In the genomic region with DNA sequence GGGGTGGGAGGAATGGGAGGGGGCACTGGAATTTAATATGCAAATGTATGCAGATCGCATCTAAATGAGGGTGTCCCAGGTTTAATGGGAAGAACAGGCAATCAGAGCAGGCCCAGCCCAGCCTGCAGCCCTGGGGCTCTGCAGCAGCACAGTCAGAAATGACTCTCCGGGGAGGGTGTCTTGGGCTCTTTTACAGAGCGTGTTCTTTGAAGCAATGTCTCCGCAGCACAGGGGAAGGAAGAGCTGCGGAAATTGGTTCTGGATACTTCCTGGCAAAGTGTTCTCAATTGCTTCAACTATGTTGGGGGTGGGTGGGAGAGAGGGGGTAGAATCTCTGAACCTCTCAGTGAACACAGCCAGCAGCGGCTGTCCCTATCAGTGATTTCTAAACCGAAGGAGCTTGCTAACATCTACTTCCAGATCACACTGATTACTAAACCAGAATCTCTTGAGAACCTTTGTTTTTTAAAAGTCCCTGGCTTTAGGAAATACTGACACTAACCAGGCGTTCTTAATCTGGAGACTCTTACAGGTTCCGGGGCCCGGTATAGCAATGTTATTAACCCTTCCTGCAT, we compare ENCODE assay signal across 19 cellular contexts. TPM values are rescaled to one million over a fixed set of nuclear protein-coding genes. Genes with fewer than 3 reads are reported as not detected.
DNase-seq lines count a peak whose midpoint lies in the region; ATAC-seq and TF ChIP-seq lines count a peak whose summit lies in the region.
"Had no signal": no experiment of that assay in that cellular context is flagged by ENCODE, and none has a peak within 500 bp of the region (broad histone marks: within the 10 kb centered on the region; RNA-seq: fewer than 3 reads in every experiment).

No MANE protein-coding gene starts in this region.

- H3K27me3 ChIP-seq in Loucy (ENCODE audit: insufficient read depth, low read length, poor library complexity, severe bottlenecking): no peaks in the 10 kb centered on the region
- H3K27me3 ChIP-seq in endodermal cell (ENCODE audit: control insufficient read depth, insufficient read depth, low read length, poor library complexity, severe bottlenecking): no peaks in the 10 kb centered on the region
- H3K27me3 ChIP-seq in smooth muscle cell (ENCODE audit: low read depth): no peaks in the 10 kb centered on the region
- H3K27me3 ChIP-seq in adrenal gland: peaks cover 22% of the 10 kb centered on the region

- no peak for ATAC-seq in HG02623 (IDR thresholded peaks at IDR 0.05; ENCODE audit: unreplicated experiment)
- ATAC-seq: left lung had no signal

- no peaks in the 10 kb centered on the region for H3K36me3 ChIP-seq in Loucy (ENCODE audit: insufficient read depth, low read length)
- no peaks in the 10 kb centered on the region for H3K36me3 ChIP-seq in endodermal cell (ENCODE audit: control insufficient read depth, insufficient read depth, low read length)
- no peaks in the 10 kb centered on the region for H3K36me3 ChIP-seq in smooth muscle cell (ENCODE audit: low read depth)
- H3K36me3 ChIP-seq in adrenal gland (replicated peaks in 1 of 2): no peaks in the 10 kb centered on the region
- H3K36me3 ChIP-seq: brain microvascular endothelial cell, left lung, tibial nerve had no signal

- H3K9me2 ChIP-seq in Loucy (replicated peaks; ENCODE audit: low read depth, low read length): no peaks in the 10 kb centered on the region

- H4K20me1 ChIP-seq in Loucy (ENCODE audit: insufficient read depth, low read length, poor library complexity, severe bottlenecking) (no peaks in the 10 kb centered on the region), smooth muscle cell (ENCODE audit: low read depth) (no peaks in the 10 kb centered on the region)

- intact Hi-C loops in activated naive CD4-positive, alpha-beta T cell treated with anti-CD3 and anti-CD28 coated beads for 36 hours (cut with micrococcal nuclease): loop anchor here (1.0 kb wide), 2 partner anchors 8 to 406 kb away; partner anchors contain the start of genes ELMO2 and MMP9
- intact Hi-C loops in adrenal gland (cut with DNase I): no loop called here

- DNase-seq in activated naive CD4-positive, alpha-beta T cell treated with anti-CD3 and anti-CD28 coated beads for 36 hours: peak; percentile 64
- no peak for DNase-seq in activated naive CD4-positive, alpha-beta T cell treated with anti-CD3 and anti-CD28 coated beads, Interleukin-2, amount 50 U/mL, for 16 hours
- peak; percentile 70 for DNase-seq in endodermal cell
- no peak for DNase-seq in smooth muscle cell (lab: John Stamatoyannopoulos, UW; ENCODE audit: unreplicated experiment)
- DNase-seq in adrenal gland: no peak
- no peak for DNase-seq in DMS 273 treated with DMSO at 0.1 percent for 48 hours (lab: John Stamatoyannopoulos, UW)
- DNase-seq: brain microvascular endothelial cell; DMS153; effector CD4-positive, alpha-beta T cell; left lung; naive B cell; NCI-H2029; NCI-H526 treated with DMSO at 0.1 percent for 48 hours; stimulated activated CD4-positive, alpha-beta T cell treated with anti-CD3 and anti-CD28 coated beads, Interleukin-2, amount 100 ng/mL, for 24 hours; stimulated activated CD8-positive, alpha-beta memory T cell treated with anti-CD3 and anti-CD28 coated beads, Interleukin-4, amount 100 ng/mL, for 48 hours had no signal

- H3K79me2 ChIP-seq in Loucy (ENCODE audit: insufficient read depth, low read length) (no peaks in the 10 kb centered on the region), smooth muscle cell (ENCODE audit: low read depth) (no peaks in the 10 kb centered on the region)

- TF ChIP-seq CTCF in Loucy (conservative IDR thresholded peaks at IDR 0.05; ENCODE audit: low read length) (no peak), endodermal cell (conservative IDR thresholded peaks at IDR 0.05) (no peak), smooth muscle cell (IDR thresholded peaks at IDR 0.05; ENCODE audit: borderline replicate concordance, insufficient read depth, poor library complexity, severe bottlenecking) (no peak), adrenal gland (IDR thresholded peaks at IDR 0.05) (no peak)

- CTCF ChIA-PET in activated naive CD4-positive, alpha-beta T cell treated with anti-CD3 and anti-CD28 coated beads for 36 hours (lab: Charles Lee): interaction anchor here (1.5 to 6.7 kb wide), 3 partner anchors 8 to 12 kb away, joined by 6 to 58 read pairs (median 37); partner anchors contain the start of gene MMP9

- no peak overlapping the region for H3K4me3 Mint-ChIP-seq in activated naive CD4-positive, alpha-beta T cell treated with anti-CD3 and anti-CD28 coated beads for 36 hours
- no peak overlapping the region for H3K4me3 Mint-ChIP-seq in endodermal cell

- H3K9me3 ChIP-seq in Loucy (ENCODE audit: insufficient read depth, low read depth, low read length) (no peaks in the 10 kb centered on the region), endodermal cell (ENCODE audit: control insufficient read depth, low read length) (no peaks in the 10 kb centered on the region), smooth muscle cell (replicated peaks; ENCODE audit: low read depth) (no peaks in the 10 kb centered on the region), adrenal gland (replicated peaks in 1 of 3) (no peaks in the 10 kb centered on the region)
- H3K9me3 ChIP-seq: left lung, tibial nerve had no signal

- H3K4me1 Mint-ChIP-seq in activated naive CD4-positive, alpha-beta T cell treated with anti-CD3 and anti-CD28 coated beads for 36 hours (ENCODE audit: low read depth): peaks cover 76% of the 10 kb centered on the region
- peaks cover 28% of the 10 kb centered on the region for H3K4me1 Mint-ChIP-seq in endodermal cell

- H3K4me3 ChIP-seq in Loucy (ENCODE audit: low read length, poor library complexity, severe bottlenecking) (no peak overlapping the region), endodermal cell (ENCODE audit: low read length) (no peak overlapping the region), smooth muscle cell (no peak overlapping the region), adrenal gland (no peak overlapping the region)
- H3K4me3 ChIP-seq: left lung, tibial nerve had no signal

- H3K4me2 ChIP-seq in Loucy (ENCODE audit: low read depth, low read length, poor library complexity, severe bottlenecking) (peak overlapping the region; percentile 26), smooth muscle cell (peak overlapping the region; percentile 28)

- H2AFZ ChIP-seq in Loucy (ENCODE audit: low read length) (no peak overlapping the region), smooth muscle cell (ENCODE audit: low read depth) (peak overlapping the region; percentile 39)

- H3K4me1 ChIP-seq in Loucy (ENCODE audit: insufficient read depth, low read length, poor library complexity, severe bottlenecking) (peaks cover 54% of the 10 kb centered on the region), endodermal cell (ENCODE audit: control insufficient read depth, insufficient read depth, low read length) (peaks cover 9% of the 10 kb centered on the region), smooth muscle cell (ENCODE audit: low read depth) (no peaks in the 10 kb centered on the region), adrenal gland (replicated peaks in 1 of 2) (peaks cover 0 to 4% of the 10 kb centered on the region in 2 donors)

- H3K27ac Mint-ChIP-seq in activated naive CD4-positive, alpha-beta T cell treated with anti-CD3 and anti-CD28 coated beads for 36 hours: peak overlapping the region; percentile 16
- H3K27ac Mint-ChIP-seq in endodermal cell: no peak overlapping the region

- no peaks in the 10 kb centered on the region for H3K27me3 Mint-ChIP-seq in activated naive CD4-positive, alpha-beta T cell treated with anti-CD3 and anti-CD28 coated beads for 36 hours (ENCODE audit: low read depth)
- H3K27me3 Mint-ChIP-seq in endodermal cell (ENCODE audit: insufficient read depth): no peaks in the 10 kb centered on the region

- TF ChIP-seq POLR2A in adrenal gland (IDR thresholded peaks at IDR 0.05): no peak

- 62 to 74% methylated on average over 7 to 10 of the region's 10 CpGs for WGBS in endodermal cell (ENCODE audit: insufficient coverage in 1 of 2, insufficient read length in 1 of 2), 2 experiments
- WGBS in smooth muscle cell (ENCODE audit: low lambda C conversion rate): 22% methylated on average over 10 of the region's 10 CpGs
- 34 to 46% (median 41%) methylated on average over 10 of the region's 10 CpGs for WGBS in adrenal gland, 4 donors

- H3K9ac ChIP-seq in Loucy (ENCODE audit: low read depth, low read length, poor library complexity, severe bottlenecking) (no peak overlapping the region), endodermal cell (ENCODE audit: extremely low read depth, low read length, poor library complexity, severe bottlenecking) (no peak overlapping the region), smooth muscle cell (ENCODE audit: low read depth) (no peak overlapping the region)

- H3K27ac ChIP-seq in endodermal cell (ENCODE audit: low read depth, low read length) (no peak overlapping the region), smooth muscle cell (ENCODE audit: low read depth) (no peak overlapping the region), adrenal gland (no peak overlapping the region)
- H3K27ac ChIP-seq: brain microvascular endothelial cell, tibial nerve had no signal

- no peaks in the 10 kb centered on the region for H3K36me3 Mint-ChIP-seq in activated naive CD4-positive, alpha-beta T cell treated with anti-CD3 and anti-CD28 coated beads for 36 hours (ENCODE audit: low read depth)
- no peaks in the 10 kb centered on the region for H3K36me3 Mint-ChIP-seq in endodermal cell (ENCODE audit: low read depth)
- H3K36me3 Mint-ChIP-seq: naive B cell had no signal

- no peaks in the 10 kb centered on the region for H3K9me3 Mint-ChIP-seq in activated naive CD4-positive, alpha-beta T cell treated with anti-CD3 and anti-CD28 coated beads for 36 hours
- H3K9me3 Mint-ChIP-seq in endodermal cell: no peaks in the 10 kb centered on the region
- H3K9me3 Mint-ChIP-seq: naive B cell had no signal

- H3F3A ChIP-seq in Loucy (ENCODE audit: low read depth) (0 out of 2 replicates have a peak, but pooled peaks cover 6% of the 10 kb centered on the region), smooth muscle cell (ENCODE audit: low read depth) (no peaks in the 10 kb centered on the region)

RNA-seq across cellular contexts. Expression of gene MMP9, which starts 8.1 kb away (rescaled TPM):
- not detected for total RNA-seq in activated naive CD4-positive, alpha-beta T cell treated with anti-CD3 and anti-CD28 coated beads for 36 hours
- total RNA-seq in endodermal cell (under 1 TPM; 0.15 to 0.29 TPM), smooth muscle cell (4.9 and 6.3 TPM in 2 replicates), adrenal gland (under 1 TPM in 7 of 8 donors, not detected in 1; 0.18 to 0.97 (median 0.37) TPM)
- polyA plus RNA-seq in endodermal cell (2013, experiment 1 of 2): 0.32 TPM
- 0.83 TPM for polyA plus RNA-seq in endodermal cell (2013, experiment 2 of 2)
- polyA plus RNA-seq in smooth muscle cell (5.9 and 27.2 TPM in 2 replicates), adrenal gland (1 to 10 TPM in 1 of 3 donors, under 1 TPM in 2; 0.07 to 1.2 (median 0.51) TPM)
- total RNA-seq: HT-29 had no signal

RNA-seq across cellular contexts. Expression of gene SLC12A5, which starts 28.4 kb away (rescaled TPM):
- not detected for total RNA-seq in activated naive CD4-positive, alpha-beta T cell treated with anti-CD3 and anti-CD28 coated beads for 36 hours
- total RNA-seq in endodermal cell: 10 to 100 TPM in 1 of 2 donors, 1 to 10 TPM in 1; 5.7 to 10.2 TPM
- polyA plus RNA-seq in endodermal cell (2013, experiment 1 of 2): 7.2 TPM
- polyA plus RNA-seq in endodermal cell (2013, experiment 2 of 2): 7.4 TPM
- total RNA-seq in smooth muscle cell: 0.09 and 0.40 TPM in 2 replicates
- 1.2 and 1.3 TPM in 2 replicates for polyA plus RNA-seq in smooth muscle cell
- total RNA-seq in adrenal gland: 10 to 100 TPM in 5 of 8 donors, 1 to 10 TPM in 2, under 1 TPM in 1; 0.30 to 24.5 (median 14.5) TPM
- polyA plus RNA-seq in adrenal gland: 100 to 1,000 TPM in 2 of 3 donors, 10 to 100 TPM in 1; 15.0 to 121 (median 120) TPM
- total RNA-seq: HT-29 had no signal

RNA-seq across cellular contexts. Expression of gene ZNF335, which starts 28.7 kb away (rescaled TPM):
- total RNA-seq in activated naive CD4-positive, alpha-beta T cell treated with anti-CD3 and anti-CD28 coated beads for 36 hours: 10 to 100 TPM; 26.8 to 28.0 TPM
- total RNA-seq in endodermal cell: 10 to 100 TPM; 18.3 to 21.0 TPM
- 14.5 TPM for polyA plus RNA-seq in endodermal cell (2013, experiment 1 of 2)
- polyA plus RNA-seq in endodermal cell (2013, experiment 2 of 2): 12.8 TPM
- total RNA-seq in smooth muscle cell: 11.2 and 11.6 TPM in 2 replicates
- polyA plus RNA-seq in smooth muscle cell: 14.2 and 20.7 TPM in 2 replicates
- total RNA-seq in adrenal gland: 10 to 100 TPM; 11.1 to 29.9 (median 17.7) TPM
- polyA plus RNA-seq in adrenal gland: 10 to 100 TPM in 2 of 3 donors, 1 to 10 TPM in 1; 5.4 to 45.1 (median 29.5) TPM

Comparison
In these comparisons a context has a peak if more than half of its experiments do, and no peak if none do; other contexts are left out.
1. DNase-seq: peak in activated naive CD4-positive, alpha-beta T cell treated with anti-CD3 and anti-CD28 coated beads for 36 hours (single experiment) and endodermal cell (single experiment); none in activated naive CD4-positive, alpha-beta T cell treated with anti-CD3 and anti-CD28 coated beads, Interleukin-2, amount 50 U/mL, for 16 hours (single experiment), smooth muscle cell (single experiment), adrenal gland (0 of 7) and DMS 273 treated with DMSO at 0.1 percent for 48 hours (single experiment).